14 cellular contexts compared by ENCODE assay signal in genomic region chr7:46943996-46944395, GRCh38.
DNase-seq lines count a peak whose midpoint lies in the region; ATAC-seq and TF ChIP-seq lines count a peak whose summit lies in the region.
"Had no signal": no experiment of that assay in that cellular context is flagged by ENCODE, and none has a peak within 500 bp of the region (broad histone marks: within the 10 kb centered on the region; RNA-seq: fewer than 3 reads in every experiment).

No MANE protein-coding gene starts in this region.

- H3K4me3 ChIP-seq in heart right ventricle (no peak overlapping the region), neural progenitor cell (no peak overlapping the region), colonic mucosa (no peak overlapping the region)
- H3K4me3 ChIP-seq: BLaER1 treated with 17β-estradiol and CSF1 and Interleukin-3, amounts not matched to agents 10 nM and 100 nM; GM23248 had no signal

- no peaks in the 10 kb centered on the region for H3K36me3 Mint-ChIP-seq in neural progenitor cell
- H3K36me3 Mint-ChIP-seq in stimulated activated naive B cell treated with anti-CD40 and anti-IgM and Interleukin-4, amounts not matched to agents 10 μg/mL and 1 μg/mL and 100 μg/mL, for 72 hours = no peaks in the 10 kb centered on the region
- H3K36me3 Mint-ChIP-seq in HFFc6 (ENCODE audit: low read depth) = no peaks in the 10 kb centered on the region
- H3K36me3 Mint-ChIP-seq: CD4-positive, CD25-positive, alpha-beta regulatory T cell had no signal

- no peaks in the 10 kb centered on the region for H3K36me3 ChIP-seq in heart right ventricle
- no peaks in the 10 kb centered on the region for H3K36me3 ChIP-seq in neural progenitor cell
- no peaks in the 10 kb centered on the region for H3K36me3 ChIP-seq in colonic mucosa
- H3K36me3 ChIP-seq: BLaER1 treated with 17β-estradiol and CSF1 and Interleukin-3, amounts not matched to agents 10 nM and 100 nM had no signal

- no peaks in the 10 kb centered on the region for H3F3A ChIP-seq in neural progenitor cell (ENCODE audit: low read depth)

- H4K20me1 ChIP-seq in neural progenitor cell (ENCODE audit: low read depth) = no peaks in the 10 kb centered on the region
- H4K20me1 ChIP-seq: BLaER1 treated with 17β-estradiol and CSF1 and Interleukin-3, amounts not matched to agents 10 nM and 100 nM had no signal

- H3K9me3 Mint-ChIP-seq in neural progenitor cell (peaks cover 2% of the 10 kb centered on the region), HFFc6 (no peaks in the 10 kb centered on the region)
- no peaks in the 10 kb centered on the region for H3K9me3 Mint-ChIP-seq in stimulated activated naive B cell treated with anti-CD40 and anti-IgM and Interleukin-4, amounts not matched to agents 10 μg/mL and 1 μg/mL and 100 μg/mL, for 72 hours

- H3K4me2 ChIP-seq in neural progenitor cell = no peak overlapping the region
- H3K4me2 ChIP-seq: BLaER1 treated with 17β-estradiol and CSF1 and Interleukin-3, amounts not matched to agents 10 nM and 100 nM had no signal

- intact Hi-C loops in Right ventricle myocardium inferior (cut with DNase I) (no loop called here), cardiac septum (cut with DNase I) (no loop called here), heart right ventricle (cut with DNase I) (loop anchor here in 1 of 10 donors (5.0 to 10.0 kb wide), 2 partner anchors 91 to 143 kb away; no protein-coding TSS in a partner anchor), colonic mucosa (cut with DNase I) (no loop called here)

- H3K27ac ChIP-seq in heart right ventricle (no peak overlapping the region), neural progenitor cell (no peak overlapping the region), colonic mucosa (no peak overlapping the region)
- H3K27ac ChIP-seq: BLaER1 treated with 17β-estradiol and CSF1 and Interleukin-3, amounts not matched to agents 10 nM and 100 nM; GM23248 had no signal

- no peaks in the 10 kb centered on the region for H3K79me2 ChIP-seq in neural progenitor cell (ENCODE audit: low read depth)

- WGBS in heart right ventricle, 2 donors = 59 to 74% methylated on average over 3 of the region's 3 CpGs

- H3K27me3 Mint-ChIP-seq in neural progenitor cell (ENCODE audit: insufficient read depth, low read depth) = peaks cover 3% of the 10 kb centered on the region
- H3K27me3 Mint-ChIP-seq in stimulated activated naive B cell treated with anti-CD40 and anti-IgM and Interleukin-4, amounts not matched to agents 10 μg/mL and 1 μg/mL and 100 μg/mL, for 72 hours = peaks cover 0 to 7% of the 10 kb centered on the region in 2 donors
- peaks cover 5% of the 10 kb centered on the region for H3K27me3 Mint-ChIP-seq in HFFc6 (ENCODE audit: insufficient read depth)
- H3K27me3 Mint-ChIP-seq: CD4-positive, CD25-positive, alpha-beta regulatory T cell had no signal

- H2AFZ ChIP-seq in neural progenitor cell (replicated peaks) = no peak overlapping the region
- H2AFZ ChIP-seq: GM23248 had no signal

- ATAC-seq in Right ventricle myocardium inferior (peak; percentile 79), heart right ventricle (peak in 6 of 8 donors; percentile 27 to 91 (median 56)), GM21423 (IDR thresholded peaks at IDR 0.05; ENCODE audit: unreplicated experiment) (no peak)
- ATAC-seq in stimulated activated naive B cell treated with anti-CD40 and anti-IgM and Interleukin-4, amounts not matched to agents 10 μg/mL and 1 μg/mL and 100 μg/mL, for 72 hours (replicated peaks) = no peak

- TF ChIP-seq CTCF in heart right ventricle (IDR thresholded peaks at IDR 0.05) = no peak
- TF ChIP-seq CTCF in neural progenitor cell (IDR thresholded peaks at IDR 0.05) = no peak
- TF ChIP-seq CTCF in colonic mucosa (IDR thresholded peaks at IDR 0.05) = no peak
- no peak for TF ChIP-seq CTCF in HFFc6 (IDR thresholded peaks at IDR 0.05)

- H3K4me1 Mint-ChIP-seq in neural progenitor cell (peaks cover 12% of the 10 kb centered on the region), HFFc6 (ENCODE audit: low read depth) (no peaks in the 10 kb centered on the region)
- H3K4me1 Mint-ChIP-seq in stimulated activated naive B cell treated with anti-CD40 and anti-IgM and Interleukin-4, amounts not matched to agents 10 μg/mL and 1 μg/mL and 100 μg/mL, for 72 hours = peaks cover 6 to 16% of the 10 kb centered on the region in 2 donors
- H3K4me1 Mint-ChIP-seq: CD4-positive, CD25-positive, alpha-beta regulatory T cell had no signal

- H3K9me3 ChIP-seq in heart right ventricle (no peaks in the 10 kb centered on the region), neural progenitor cell (ENCODE audit: low read depth) (no peaks in the 10 kb centered on the region), colonic mucosa (no peaks in the 10 kb centered on the region)
- H3K9me3 ChIP-seq: BLaER1 treated with 17β-estradiol and CSF1 and Interleukin-3, amounts not matched to agents 10 nM and 100 nM had no signal

- H3K4me1 ChIP-seq in heart right ventricle = peaks cover 0 to 6% (median 0%) of the 10 kb centered on the region in 9 donors
- no peaks in the 10 kb centered on the region for H3K4me1 ChIP-seq in neural progenitor cell
- no peaks in the 10 kb centered on the region for H3K4me1 ChIP-seq in colonic mucosa

- H3K27me3 ChIP-seq in heart right ventricle = no peaks in the 10 kb centered on the region
- H3K27me3 ChIP-seq in neural progenitor cell = no peaks in the 10 kb centered on the region
- no peaks in the 10 kb centered on the region for H3K27me3 ChIP-seq in colonic mucosa
- H3K27me3 ChIP-seq: BLaER1 treated with 17β-estradiol and CSF1 and Interleukin-3, amounts not matched to agents 10 nM and 100 nM had no signal

- DNase-seq in Right ventricle myocardium inferior (ENCODE audit: missing footprints) (no peak), cardiac septum (ENCODE audit: low spot score) (no peak), heart right ventricle (no peak), neural progenitor cell (ENCODE audit: low spot score) (no peak), colonic mucosa (no peak), HFFc6 (no peak)
- DNase-seq in stimulated activated naive B cell treated with anti-CD40 and anti-IgM and Interleukin-4, amounts not matched to agents 10 μg/mL and 1 μg/mL and 100 μg/mL, for 72 hours = no peak
- DNase-seq: ACHN; CD4-positive, CD25-positive, alpha-beta regulatory T cell; DMS53; GM23248; H7 had no signal

- H3K4me3 Mint-ChIP-seq in neural progenitor cell = no peak overlapping the region
- no peak overlapping the region for H3K4me3 Mint-ChIP-seq in stimulated activated naive B cell treated with anti-CD40 and anti-IgM and Interleukin-4, amounts not matched to agents 10 μg/mL and 1 μg/mL and 100 μg/mL, for 72 hours
- no peak overlapping the region for H3K4me3 Mint-ChIP-seq in HFFc6
- H3K4me3 Mint-ChIP-seq: CD4-positive, CD25-positive, alpha-beta regulatory T cell had no signal

- H3K27ac Mint-ChIP-seq in neural progenitor cell (peak overlapping the region; percentile 11), HFFc6 (no peak overlapping the region)
- peak overlapping the region; percentile 10 for H3K27ac Mint-ChIP-seq in stimulated activated naive B cell treated with anti-CD40 and anti-IgM and Interleukin-4, amounts not matched to agents 10 μg/mL and 1 μg/mL and 100 μg/mL, for 72 hours
- H3K27ac Mint-ChIP-seq: CD4-positive, CD25-positive, alpha-beta regulatory T cell had no signal

- no peak overlapping the region for H3K9ac ChIP-seq in neural progenitor cell
- no peak overlapping the region for H3K9ac ChIP-seq in colonic mucosa (ENCODE audit: low read depth in 2 of 2, low read length in 2 of 2)
- H3K9ac ChIP-seq: BLaER1 treated with 17β-estradiol and CSF1 and Interleukin-3, amounts not matched to agents 10 nM and 100 nM; GM23248 had no signal

Comparison
In these comparisons a context has a peak if more than half of its experiments do, and no peak if none do; other contexts are left out.
1. ATAC-seq: peak in Right ventricle myocardium inferior (single experiment) and heart right ventricle (6 of 8); none in stimulated activated naive B cell treated with anti-CD40 and anti-IgM and Interleukin-4, amounts not matched to agents 10 μg/mL and 1 μg/mL and 100 μg/mL, for 72 hours (0 of 2) and GM21423 (single experiment).